1 cellular context compared by ENCODE assay signal in the genomic region with DNA sequence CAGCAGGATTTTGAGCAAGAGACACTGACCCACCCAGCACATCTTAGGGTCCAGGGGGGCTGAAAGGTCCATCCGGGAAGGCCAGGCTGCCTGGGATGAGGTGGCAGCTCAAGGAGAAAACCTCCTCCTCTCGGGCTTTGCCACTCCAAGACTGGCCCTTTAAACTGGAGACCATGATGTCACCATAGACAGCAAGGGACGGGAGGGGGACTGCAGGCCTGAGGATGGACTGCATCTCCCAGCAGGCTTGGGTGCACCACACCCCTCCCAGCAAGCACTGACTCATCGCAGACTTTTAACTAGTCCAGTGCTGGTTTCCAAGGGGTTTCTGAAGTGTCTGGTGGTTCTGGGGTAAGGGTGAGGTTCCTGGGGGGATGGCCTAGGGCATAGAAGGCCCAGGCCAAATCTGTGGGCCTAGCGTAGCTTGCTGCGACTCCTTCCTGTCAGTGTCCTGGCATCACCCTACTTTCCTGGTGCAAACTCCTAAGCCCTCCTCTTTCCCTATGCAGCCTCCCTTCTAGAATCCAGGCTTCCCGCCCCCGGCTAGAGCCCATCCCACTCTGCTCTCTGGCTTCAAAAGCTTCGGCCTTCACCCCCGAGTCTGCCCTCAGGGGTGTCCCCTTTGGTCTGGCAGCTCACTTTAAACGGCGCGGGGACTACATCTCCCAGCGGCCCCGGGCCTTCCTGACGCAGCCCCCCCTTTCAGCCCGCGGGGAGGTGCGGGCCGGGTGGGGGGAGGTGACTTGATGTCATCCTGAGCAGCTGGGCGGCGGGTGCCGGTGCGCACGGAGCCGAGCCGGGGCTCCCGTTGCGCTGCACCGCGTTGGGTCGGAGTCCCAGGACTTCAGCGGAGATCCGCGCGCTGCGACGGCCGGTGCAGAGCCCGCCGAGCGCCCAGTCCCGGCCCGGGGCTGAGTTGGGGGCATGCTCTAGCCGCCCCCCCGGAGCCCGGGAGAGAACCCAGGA.
A peak's percentile ranks its signal among the peaks of the same experiment; 100 is the strongest.
TF ChIP-seq lines count a peak whose summit lies in the region.

A gene (plus strand): TSS at position 746 of the 966 bp plus-strand sequence. CDS start 1,046 bp downstream, outside the sequence.

TF ChIP-seq in HepG2, 621 proteins besides CTCF, POLR2A, EP300 and RAD21 (continued from another document and continues in another):
- TF ChIP-seq ZNF180 (CRISPR knock-in tag; IDR thresholded peaks at IDR 0.05; ENCODE audit: borderline replicate concordance, low read depth) = no peak
- no peak for TF ChIP-seq AGO2 (optimal IDR thresholded peaks at IDR 0.05; ENCODE audit: low read depth, low read length)
- TF ChIP-seq, protein P1, sequence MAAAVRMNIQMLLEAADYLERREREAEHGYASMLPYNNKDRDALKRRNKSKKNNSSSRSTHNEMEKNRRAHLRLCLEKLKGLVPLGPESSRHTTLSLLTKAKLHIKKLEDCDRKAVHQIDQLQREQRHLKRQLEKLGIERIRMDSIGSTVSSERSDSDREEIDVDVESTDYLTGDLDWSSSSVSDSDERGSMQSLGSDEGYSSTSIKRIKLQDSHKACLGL (CRISPR knock-in tag; IDR thresholded peaks at IDR 0.05) = peak; percentile 40; the same call in 1 of the 2 replicates
- peak; percentile 45; the same call in 1 of the 2 replicates for TF ChIP-seq ZNF607 (CRISPR knock-in tag; IDR thresholded peaks at IDR 0.05; ENCODE audit: borderline replicate concordance)
- TF ChIP-seq ZNF598 (CRISPR knock-in tag; IDR thresholded peaks at IDR 0.05; ENCODE audit: borderline replicate concordance) = 0 out of 2 replicates have a peak, but pooled peaks have one; percentile 18
- TF ChIP-seq TOPORS (CRISPR knock-in tag; IDR thresholded peaks at IDR 0.05) = no peak
- TF ChIP-seq ZNF780A (CRISPR knock-in tag; IDR thresholded peaks at IDR 0.05) = no peak
- peak; percentile 86 for TF ChIP-seq HCFC1 (IDR thresholded peaks at IDR 0.05; ENCODE audit: low read depth, low read length)
- TF ChIP-seq ZNF616 (CRISPR knock-in tag; IDR thresholded peaks at IDR 0.05; ENCODE audit: low read depth) = no peak
- no peak; the same call in 1 of the 2 replicates for TF ChIP-seq ZBTB7B (CRISPR knock-in tag; IDR thresholded peaks at IDR 0.05)
- TF ChIP-seq SOX6 (IDR thresholded peaks at IDR 0.05) = no peak
- TF ChIP-seq SOX6 (CRISPR knock-in tag; IDR thresholded peaks at IDR 0.05) = peak; percentile 52; the same call in 1 of the 2 replicates
- TF ChIP-seq SNAPC2 (CRISPR knock-in tag; IDR thresholded peaks at IDR 0.05) = no peak
- TF ChIP-seq, protein P2, sequence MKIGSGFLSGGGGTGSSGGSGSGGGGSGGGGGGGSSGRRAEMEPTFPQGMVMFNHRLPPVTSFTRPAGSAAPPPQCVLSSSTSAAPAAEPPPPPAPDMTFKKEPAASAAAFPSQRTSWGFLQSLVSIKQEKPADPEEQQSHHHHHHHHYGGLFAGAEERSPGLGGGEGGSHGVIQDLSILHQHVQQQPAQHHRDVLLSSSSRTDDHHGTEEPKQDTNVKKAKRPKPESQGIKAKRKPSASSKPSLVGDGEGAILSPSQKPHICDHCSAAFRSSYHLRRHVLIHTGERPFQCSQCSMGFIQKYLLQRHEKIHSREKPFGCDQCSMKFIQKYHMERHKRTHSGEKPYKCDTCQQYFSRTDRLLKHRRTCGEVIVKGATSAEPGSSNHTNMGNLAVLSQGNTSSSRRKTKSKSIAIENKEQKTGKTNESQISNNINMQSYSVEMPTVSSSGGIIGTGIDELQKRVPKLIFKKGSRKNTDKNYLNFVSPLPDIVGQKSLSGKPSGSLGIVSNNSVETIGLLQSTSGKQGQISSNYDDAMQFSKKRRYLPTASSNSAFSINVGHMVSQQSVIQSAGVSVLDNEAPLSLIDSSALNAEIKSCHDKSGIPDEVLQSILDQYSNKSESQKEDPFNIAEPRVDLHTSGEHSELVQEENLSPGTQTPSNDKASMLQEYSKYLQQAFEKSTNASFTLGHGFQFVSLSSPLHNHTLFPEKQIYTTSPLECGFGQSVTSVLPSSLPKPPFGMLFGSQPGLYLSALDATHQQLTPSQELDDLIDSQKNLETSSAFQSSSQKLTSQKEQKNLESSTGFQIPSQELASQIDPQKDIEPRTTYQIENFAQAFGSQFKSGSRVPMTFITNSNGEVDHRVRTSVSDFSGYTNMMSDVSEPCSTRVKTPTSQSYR (CRISPR knock-in tag; IDR thresholded peaks at IDR 0.05; ENCODE audit: borderline replicate concordance) = peak; percentile 95
- no peak for TF ChIP-seq TCF7L2 (IDR thresholded peaks at IDR 0.05; ENCODE audit: low read depth, low read length)
- TF ChIP-seq, protein P3, sequence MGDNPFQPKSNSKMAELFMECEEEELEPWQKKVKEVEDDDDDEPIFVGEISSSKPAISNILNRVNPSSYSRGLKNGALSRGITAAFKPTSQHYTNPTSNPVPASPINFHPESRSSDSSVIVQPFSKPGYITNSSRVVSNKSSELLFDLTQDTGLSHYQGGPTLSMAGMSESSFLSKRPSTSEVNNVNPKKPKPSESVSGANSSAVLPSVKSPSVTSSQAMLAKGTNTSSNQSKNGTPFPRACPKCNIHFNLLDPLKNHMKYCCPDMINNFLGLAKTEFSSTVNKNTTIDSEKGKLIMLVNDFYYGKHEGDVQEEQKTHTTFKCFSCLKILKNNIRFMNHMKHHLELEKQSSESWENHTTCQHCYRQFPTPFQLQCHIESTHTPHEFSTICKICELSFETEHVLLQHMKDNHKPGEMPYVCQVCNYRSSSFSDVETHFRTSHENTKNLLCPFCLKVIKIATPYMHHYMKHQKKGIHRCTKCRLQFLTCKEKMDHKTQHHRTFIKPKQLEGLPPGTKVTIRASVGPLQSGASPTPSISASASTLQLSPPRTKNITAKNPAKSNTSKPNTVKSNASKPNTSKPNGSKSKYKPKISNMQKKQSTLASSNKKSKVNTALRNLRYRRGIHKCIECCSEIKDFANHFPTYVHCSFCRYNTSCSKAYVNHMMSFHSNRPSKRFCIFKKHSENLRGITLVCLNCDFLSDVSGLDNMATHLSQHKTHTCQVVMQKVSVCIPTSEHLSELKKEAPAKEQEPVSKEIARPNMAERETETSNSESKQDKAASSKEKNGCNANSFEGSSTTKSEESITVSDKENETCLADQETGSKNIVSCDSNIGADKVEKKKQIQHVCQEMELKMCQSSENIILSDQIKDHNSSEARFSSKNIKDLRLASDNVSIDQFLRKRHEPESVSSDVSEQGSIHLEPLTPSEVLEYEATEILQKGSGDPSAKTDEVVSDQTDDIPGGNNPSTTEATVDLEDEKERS (CRISPR knock-in tag; IDR thresholded peaks at IDR 0.05) = 0 out of 2 replicates have a peak, but pooled peaks have one; percentile 61
- TF ChIP-seq ZNF136 (CRISPR knock-in tag; IDR thresholded peaks at IDR 0.05; ENCODE audit: low read depth) = no peak
- no peak for TF ChIP-seq NR2F2 (IDR thresholded peaks at IDR 0.05; ENCODE audit: borderline replicate concordance, low read depth)
- peak; percentile 47 for TF ChIP-seq BCL6 (CRISPR knock-in tag; IDR thresholded peaks at IDR 0.05)
- TF ChIP-seq ZFP36L2 (CRISPR knock-in tag; IDR thresholded peaks at IDR 0.05) = no peak
- no peak; the same call in 1 of the 2 replicates for TF ChIP-seq SMC3 (IDR thresholded peaks at IDR 0.05; ENCODE audit: low read length)
- TF ChIP-seq ZNF253 (CRISPR knock-in tag; IDR thresholded peaks at IDR 0.05; ENCODE audit: borderline replicate concordance) = no peak
- no peak for TF ChIP-seq RORA (CRISPR knock-in tag; IDR thresholded peaks at IDR 0.05)
- no peak for TF ChIP-seq ZNF569 (CRISPR knock-in tag; IDR thresholded peaks at IDR 0.05; ENCODE audit: borderline replicate concordance)
- no peak for TF ChIP-seq MED8 (CRISPR knock-in tag; IDR thresholded peaks at IDR 0.05; ENCODE audit: insufficient replicate concordance)
- TF ChIP-seq, protein P4, sequence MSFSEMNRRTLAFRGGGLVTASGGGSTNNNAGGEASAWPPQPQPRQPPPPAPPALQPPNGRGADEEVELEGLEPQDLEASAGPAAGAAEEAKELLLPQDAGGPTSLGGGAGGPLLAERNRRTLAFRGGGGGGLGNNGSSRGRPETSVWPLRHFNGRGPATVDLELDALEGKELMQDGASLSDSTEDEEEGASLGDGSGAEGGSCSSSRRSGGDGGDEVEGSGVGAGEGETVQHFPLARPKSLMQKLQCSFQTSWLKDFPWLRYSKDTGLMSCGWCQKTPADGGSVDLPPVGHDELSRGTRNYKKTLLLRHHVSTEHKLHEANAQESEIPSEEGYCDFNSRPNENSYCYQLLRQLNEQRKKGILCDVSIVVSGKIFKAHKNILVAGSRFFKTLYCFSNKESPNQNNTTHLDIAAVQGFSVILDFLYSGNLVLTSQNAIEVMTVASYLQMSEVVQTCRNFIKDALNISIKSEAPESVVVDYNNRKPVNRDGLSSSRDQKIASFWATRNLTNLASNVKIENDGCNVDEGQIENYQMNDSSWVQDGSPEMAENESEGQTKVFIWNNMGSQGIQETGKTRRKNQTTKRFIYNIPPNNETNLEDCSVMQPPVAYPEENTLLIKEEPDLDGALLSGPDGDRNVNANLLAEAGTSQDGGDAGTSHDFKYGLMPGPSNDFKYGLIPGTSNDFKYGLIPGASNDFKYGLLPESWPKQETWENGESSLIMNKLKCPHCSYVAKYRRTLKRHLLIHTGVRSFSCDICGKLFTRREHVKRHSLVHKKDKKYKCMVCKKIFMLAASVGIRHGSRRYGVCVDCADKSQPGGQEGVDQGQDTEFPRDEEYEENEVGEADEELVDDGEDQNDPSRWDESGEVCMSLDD (CRISPR knock-in tag; IDR thresholded peaks at IDR 0.05; ENCODE audit: borderline replicate concordance) = no peak
- no peak for TF ChIP-seq ZMYM4 (CRISPR knock-in tag; IDR thresholded peaks at IDR 0.05)
- no peak for TF ChIP-seq RBAK (CRISPR knock-in tag; IDR thresholded peaks at IDR 0.05)
- no peak for TF ChIP-seq ZNF10 (CRISPR knock-in tag; IDR thresholded peaks at IDR 0.05; ENCODE audit: borderline replicate concordance, low read depth)
- peak; percentile 24; the same call in 1 of the 2 replicates for TF ChIP-seq SALL1 (CRISPR knock-in tag; IDR thresholded peaks at IDR 0.05)
- TF ChIP-seq, protein P5, sequence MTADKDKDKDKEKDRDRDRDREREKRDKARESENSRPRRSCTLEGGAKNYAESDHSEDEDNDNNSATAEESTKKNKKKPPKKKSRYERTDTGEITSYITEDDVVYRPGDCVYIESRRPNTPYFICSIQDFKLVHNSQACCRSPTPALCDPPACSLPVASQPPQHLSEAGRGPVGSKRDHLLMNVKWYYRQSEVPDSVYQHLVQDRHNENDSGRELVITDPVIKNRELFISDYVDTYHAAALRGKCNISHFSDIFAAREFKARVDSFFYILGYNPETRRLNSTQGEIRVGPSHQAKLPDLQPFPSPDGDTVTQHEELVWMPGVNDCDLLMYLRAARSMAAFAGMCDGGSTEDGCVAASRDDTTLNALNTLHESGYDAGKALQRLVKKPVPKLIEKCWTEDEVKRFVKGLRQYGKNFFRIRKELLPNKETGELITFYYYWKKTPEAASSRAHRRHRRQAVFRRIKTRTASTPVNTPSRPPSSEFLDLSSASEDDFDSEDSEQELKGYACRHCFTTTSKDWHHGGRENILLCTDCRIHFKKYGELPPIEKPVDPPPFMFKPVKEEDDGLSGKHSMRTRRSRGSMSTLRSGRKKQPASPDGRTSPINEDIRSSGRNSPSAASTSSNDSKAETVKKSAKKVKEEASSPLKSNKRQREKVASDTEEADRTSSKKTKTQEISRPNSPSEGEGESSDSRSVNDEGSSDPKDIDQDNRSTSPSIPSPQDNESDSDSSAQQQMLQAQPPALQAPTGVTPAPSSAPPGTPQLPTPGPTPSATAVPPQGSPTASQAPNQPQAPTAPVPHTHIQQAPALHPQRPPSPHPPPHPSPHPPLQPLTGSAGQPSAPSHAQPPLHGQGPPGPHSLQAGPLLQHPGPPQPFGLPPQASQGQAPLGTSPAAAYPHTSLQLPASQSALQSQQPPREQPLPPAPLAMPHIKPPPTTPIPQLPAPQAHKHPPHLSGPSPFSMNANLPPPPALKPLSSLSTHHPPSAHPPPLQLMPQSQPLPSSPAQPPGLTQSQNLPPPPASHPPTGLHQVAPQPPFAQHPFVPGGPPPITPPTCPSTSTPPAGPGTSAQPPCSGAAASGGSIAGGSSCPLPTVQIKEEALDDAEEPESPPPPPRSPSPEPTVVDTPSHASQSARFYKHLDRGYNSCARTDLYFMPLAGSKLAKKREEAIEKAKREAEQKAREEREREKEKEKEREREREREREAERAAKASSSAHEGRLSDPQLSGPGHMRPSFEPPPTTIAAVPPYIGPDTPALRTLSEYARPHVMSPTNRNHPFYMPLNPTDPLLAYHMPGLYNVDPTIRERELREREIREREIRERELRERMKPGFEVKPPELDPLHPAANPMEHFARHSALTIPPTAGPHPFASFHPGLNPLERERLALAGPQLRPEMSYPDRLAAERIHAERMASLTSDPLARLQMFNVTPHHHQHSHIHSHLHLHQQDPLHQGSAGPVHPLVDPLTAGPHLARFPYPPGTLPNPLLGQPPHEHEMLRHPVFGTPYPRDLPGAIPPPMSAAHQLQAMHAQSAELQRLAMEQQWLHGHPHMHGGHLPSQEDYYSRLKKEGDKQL (CRISPR knock-in tag; IDR thresholded peaks at IDR 0.05; ENCODE audit: low read depth) = no peak
- no peak for TF ChIP-seq ZNF773 (CRISPR knock-in tag; IDR thresholded peaks at IDR 0.05; ENCODE audit: borderline replicate concordance)
- TF ChIP-seq EEA1 (CRISPR knock-in tag; IDR thresholded peaks at IDR 0.05; ENCODE audit: borderline replicate concordance) = peak; percentile 80; the same call in 1 of the 2 replicates
- no peak for TF ChIP-seq CBX1 (IDR thresholded peaks at IDR 0.05; ENCODE audit: low read depth)
- TF ChIP-seq, protein P6, sequence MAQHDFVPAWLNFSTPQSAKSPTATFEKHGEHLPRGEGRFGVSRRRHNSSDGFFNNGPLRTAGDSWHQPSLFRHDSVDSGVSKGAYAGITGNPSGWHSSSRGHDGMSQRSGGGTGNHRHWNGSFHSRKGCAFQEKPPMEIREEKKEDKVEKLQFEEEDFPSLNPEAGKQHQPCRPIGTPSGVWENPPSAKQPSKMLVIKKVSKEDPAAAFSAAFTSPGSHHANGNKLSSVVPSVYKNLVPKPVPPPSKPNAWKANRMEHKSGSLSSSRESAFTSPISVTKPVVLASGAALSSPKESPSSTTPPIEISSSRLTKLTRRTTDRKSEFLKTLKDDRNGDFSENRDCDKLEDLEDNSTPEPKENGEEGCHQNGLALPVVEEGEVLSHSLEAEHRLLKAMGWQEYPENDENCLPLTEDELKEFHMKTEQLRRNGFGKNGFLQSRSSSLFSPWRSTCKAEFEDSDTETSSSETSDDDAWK (CRISPR knock-in tag; IDR thresholded peaks at IDR 0.05) = no peak
- no peak for TF ChIP-seq ZEB1 (IDR thresholded peaks at IDR 0.05; ENCODE audit: insufficient replicate concordance, low read depth)
- peak; percentile 54; the same call in 1 of the 2 replicates for TF ChIP-seq KDM5B (CRISPR knock-in tag; IDR thresholded peaks at IDR 0.05; ENCODE audit: borderline replicate concordance)
- peak; percentile 87; the same call in 1 of the 2 replicates for TF ChIP-seq SIN3A (IDR thresholded peaks at IDR 0.05; ENCODE audit: borderline replicate concordance, low read depth, low read length)
- TF ChIP-seq GTF3A (CRISPR knock-in tag; conservative IDR thresholded peaks at IDR 0.05) = no peak
- no peak for TF ChIP-seq ZNF589 (CRISPR knock-in tag; conservative IDR thresholded peaks at IDR 0.05)
- TF ChIP-seq ZNF329 (CRISPR knock-in tag; IDR thresholded peaks at IDR 0.05; ENCODE audit: low read depth) = no peak
